Comparison of ENCODE assay signal across 34 cellular contexts in genomic region chr16:71555230-71555891, GRCh38. TPM values are rescaled to one million over a fixed set of nuclear protein-coding genes. Genes with fewer than 3 reads are reported as not detected.
A peak's percentile ranks its signal among the peaks of the same experiment; 100 is the strongest.
DNase-seq lines count a peak whose midpoint lies in the region; ATAC-seq and TF ChIP-seq lines count a peak whose summit lies in the region.
"Had no signal": no experiment of that assay in that cellular context is flagged by ENCODE, and none has a peak within 500 bp of the region (broad histone marks: within the 10 kb centered on the region; RNA-seq: fewer than 3 reads in every experiment).

No MANE protein-coding gene starts in this region.

- H3K36me3 Mint-ChIP-seq in MCF 10A (ENCODE audit: insufficient read depth, unreplicated experiment), result no peaks in the 10 kb centered on the region
- H3K36me3 Mint-ChIP-seq: activated naive CD4-positive, alpha-beta T cell treated with anti-CD3 and anti-CD28 coated beads, Interleukin-2, amount 10 ng/mL, durations not matched to agents 7 days and 5 days; mesothelial cell of epicardium had no signal

- H3K4me3 ChIP-seq in breast epithelium (no peak overlapping the region), cardiac fibroblast (replicated peaks in 1 of 2; ENCODE audit: low read depth in 2 of 2, low read length in 2 of 2) (no peak overlapping the region), right lobe of liver (no peak overlapping the region), heart left ventricle (no peak overlapping the region)
- H3K4me3 ChIP-seq: PC-9, prostate gland, transverse colon had no signal

- BruUV-seq in MCF 10A (replicated peaks; lab: Mats Ljungman, UMichigan), result no TSS peak

- no peak overlapping the region for H3K27ac Mint-ChIP-seq in MCF 10A (ENCODE audit: low read depth, unreplicated experiment)
- H3K27ac Mint-ChIP-seq: activated CD8-positive, alpha-beta T cell treated with anti-CD3 and anti-CD28 coated beads for 36 hours; activated naive CD4-positive, alpha-beta T cell treated with anti-CD3 and anti-CD28 coated beads, Interleukin-2, amount 10 ng/mL, durations not matched to agents 7 days and 5 days; mesothelial cell of epicardium; naive thymus-derived CD4-positive, alpha-beta T cell; T-helper 2 cell treated with Interferon-gamma antibody and Interleukin-4, amounts not matched to agents 5 μg/mL and 100 μg/mL, for 36 hours had no signal

- H3K27ac ChIP-seq in breast epithelium (no peak overlapping the region), right lobe of liver (peak overlapping the region in 2 of 3 donors; percentile 64 to 72), heart left ventricle (no peak overlapping the region)
- H3K27ac ChIP-seq: brain microvascular endothelial cell, C4-2B, HL-60, PC-9, prostate gland, transverse colon had no signal

- H3K27me3 ChIP-seq in breast epithelium (no peaks in the 10 kb centered on the region), right lobe of liver (no peaks in the 10 kb centered on the region), heart left ventricle (no peaks in the 10 kb centered on the region)
- H3K27me3 ChIP-seq: brain microvascular endothelial cell, transverse colon had no signal

- POLR2A ChIA-PET in MCF 10A (lab: Yijun Ruan, JAX), result interaction anchor here (1.2 to 1.4 kb wide), 2 partner anchors 10 to 21 kb away, joined by 6 to 9 read pairs; no protein-coding TSS in a partner anchor

- H3K9me3 Mint-ChIP-seq in MCF 10A (ENCODE audit: unreplicated experiment), result no peaks in the 10 kb centered on the region
- H3K9me3 Mint-ChIP-seq: activated CD8-positive, alpha-beta T cell treated with anti-CD3 and anti-CD28 coated beads for 36 hours; activated naive CD4-positive, alpha-beta T cell treated with anti-CD3 and anti-CD28 coated beads, Interleukin-2, amount 10 ng/mL, durations not matched to agents 7 days and 5 days; mesothelial cell of epicardium; naive thymus-derived CD4-positive, alpha-beta T cell; T-helper 2 cell treated with Interferon-gamma antibody and Interleukin-4, amounts not matched to agents 5 μg/mL and 100 μg/mL, for 36 hours had no signal

- CTCF ChIA-PET in MCF 10A (lab: Yijun Ruan, JAX), result interaction anchor here (0.6 to 2.0 kb wide), 8 partner anchors 12 to 778 kb away, joined by 3 to 11 read pairs (median 4); no protein-coding TSS in a partner anchor

- no peaks in the 10 kb centered on the region for H3K9me3 ChIP-seq in breast epithelium
- H3K9me3 ChIP-seq in right lobe of liver, result no peaks in the 10 kb centered on the region
- peaks cover 0 to 1% (median 0%) of the 10 kb centered on the region in 12 donors for H3K9me3 ChIP-seq in heart left ventricle
- H3K9me3 ChIP-seq: prostate gland, transverse colon had no signal

- whole genome bisulfite sequencing in right lobe of liver (ENCODE audit: insufficient coverage, low coverage, low lambda C conversion rate, missing lambda C conversion rate), result 35% methylated on average over 1 of the region's 1 CpG
- 65 to 79% (median 71%) methylated on average over 1 of the region's 1 CpG for WGBS in heart left ventricle, 4 donors

- ATAC-seq in right lobe of liver, result peak; percentile 81 to 88 (median 84)
- no peak for ATAC-seq in heart left ventricle
- ATAC-seq in GM21786 (IDR thresholded peaks at IDR 0.05; ENCODE audit: unreplicated experiment), result no peak
- ATAC-seq: activated CD8-positive, alpha-beta T cell treated with anti-CD3 and anti-CD28 coated beads for 36 hours; naive thymus-derived CD4-positive, alpha-beta T cell; Right ventricle myocardium inferior; sciatic nerve had no signal

- no peak overlapping the region for H3K4me3 Mint-ChIP-seq in MCF 10A (ENCODE audit: unreplicated experiment)
- H3K4me3 Mint-ChIP-seq: activated CD8-positive, alpha-beta T cell treated with anti-CD3 and anti-CD28 coated beads for 36 hours; activated naive CD4-positive, alpha-beta T cell treated with anti-CD3 and anti-CD28 coated beads, Interleukin-2, amount 10 ng/mL, durations not matched to agents 7 days and 5 days; mesothelial cell of epicardium; naive thymus-derived CD4-positive, alpha-beta T cell; T-helper 2 cell treated with Interferon-gamma antibody and Interleukin-4, amounts not matched to agents 5 μg/mL and 100 μg/mL, for 36 hours had no signal

- DNase-seq in MCF 10A (ENCODE audit: unreplicated experiment) (peak; percentile 42), breast epithelium (ENCODE audit: low spot score in 2 of 2) (no peak), cardiac fibroblast (ENCODE audit: low read depth in 2 of 2) (peak; percentile 8 to 48), right lobe of liver (no peak), heart left ventricle (no peak), NCI-H345 (lab: John Stamatoyannopoulos, UW) (no peak)
- DNase-seq in activated CD8-positive, alpha-beta memory T cell treated with anti-CD3 and anti-CD28 coated beads, Interleukin-2, amount 50 U/mL, for 48 hours, result no peak
- DNase-seq: activated CD8-positive, alpha-beta T cell treated with anti-CD3 and anti-CD28 coated beads for 36 hours; activated naive CD4-positive, alpha-beta T cell treated with anti-CD3 and anti-CD28 coated beads, Interleukin-2, amount 10 ng/mL, durations not matched to agents 7 days and 5 days; amniotic stem cell; brain microvascular endothelial cell; COR-L47; DMS53; HCEC 1CT; hypothalamus; naive thymus-derived CD4-positive, alpha-beta T cell; NCI-H1048; NCI-H1694 treated with DMSO at 0.1 percent for 48 hours; NK-92 treated with Interleukin-12 subunit alpha and Interleukin-12 subunit beta, amount 100 ng/mL, for 24 hours; nucleus accumbens; stimulated activated CD4-positive, alpha-beta T cell treated with anti-CD3 and anti-CD28 coated beads, Interleukin-4, amount 100 ng/mL, for 1 hour; transverse colon had no signal

- intact Hi-C loops in MCF 10A (cut with micrococcal nuclease), result no loop called here
- intact Hi-C loops in breast epithelium (cut with DNase I; ENCODE audit: low total_unique reads), result no loop called here
- intact Hi-C loops in right lobe of liver (cut with DNase I), result no loop called here
- intact Hi-C loops in heart left ventricle (cut with DNase I), result no loop called here

- TF ChIP-seq CTCF in MCF 10A (IDR thresholded peaks at IDR 0.05; ENCODE audit: unreplicated experiment) (no peak), breast epithelium (IDR thresholded peaks at IDR 0.05) (no peak), cardiac fibroblast (IDR thresholded peaks at IDR 0.05; ENCODE audit: low read depth, low read length) (no peak), right lobe of liver (IDR thresholded peaks at IDR 0.05) (no peak), heart left ventricle (IDR thresholded peaks at IDR 0.05) (no peak)

- TF ChIP-seq POLR2A in breast epithelium (IDR thresholded peaks at IDR 0.05) (no peak), right lobe of liver (IDR thresholded peaks at IDR 0.05) (no peak), heart left ventricle (IDR thresholded peaks at IDR 0.05) (no peak)

- H3K4me1 Mint-ChIP-seq in MCF 10A (ENCODE audit: insufficient read depth, unreplicated experiment), result peaks cover 11% of the 10 kb centered on the region
- H3K4me1 Mint-ChIP-seq: activated naive CD4-positive, alpha-beta T cell treated with anti-CD3 and anti-CD28 coated beads, Interleukin-2, amount 10 ng/mL, durations not matched to agents 7 days and 5 days; mesothelial cell of epicardium had no signal

- no peaks in the 10 kb centered on the region for H3K4me1 ChIP-seq in breast epithelium
- H3K4me1 ChIP-seq in right lobe of liver, result peaks cover 0 to 31% (median 4%) of the 10 kb centered on the region in 4 donors
- no peaks in the 10 kb centered on the region for H3K4me1 ChIP-seq in heart left ventricle
- H3K4me1 ChIP-seq: prostate gland, transverse colon had no signal

- peaks cover 54% of the 10 kb centered on the region for H3K27me3 Mint-ChIP-seq in MCF 10A (ENCODE audit: insufficient read depth, unreplicated experiment)

- H3K36me3 ChIP-seq in breast epithelium (no peaks in the 10 kb centered on the region), right lobe of liver (no peaks in the 10 kb centered on the region), heart left ventricle (no peaks in the 10 kb centered on the region)
- H3K36me3 ChIP-seq: brain microvascular endothelial cell, prostate gland, transverse colon had no signal

RNA-seq across cellular contexts. Expression of gene TAT, which starts 21.5 kb away (rescaled TPM):
- total RNA-seq in MCF 10A (2022) (not detected in 2 replicates), breast epithelium (100 to 1,000 TPM in 2 of 3 donors, 1 to 10 TPM in 1; 5.1 to 566 (median 212) TPM), right lobe of liver (1,000 to 10,000 TPM in 5 of 6 experiments, 100 to 1,000 TPM in 1; 109 to 3,026 (median 1,168) TPM), heart left ventricle (under 1 TPM in 2 of 9 donors, not detected in 7; 0.05 to 0.50 TPM)
- polyA plus RNA-seq in heart left ventricle, result not detected
- total RNA-seq: A172; activated CD8-positive, alpha-beta T cell treated with anti-CD3 and anti-CD28 coated beads for 36 hours; endothelial cell of umbilical vein; G401; mesothelial cell of epicardium; naive thymus-derived CD4-positive, alpha-beta T cell; Right ventricle myocardium inferior had no signal
- polyA plus RNA-seq: endothelial cell of umbilical vein had no signal

RNA-seq across cellular contexts. Expression of gene CHST4, which starts 29.1 kb away (rescaled TPM):
- total RNA-seq in MCF 10A (2022), result 0.14 TPM in 1 of 2 replicates, not detected in the other
- total RNA-seq in breast epithelium, result 1 to 10 TPM in 1 of 3 donors, under 1 TPM in 2; 0.59 to 1.3 (median 0.66) TPM
- 1 to 10 TPM; 2.0 to 6.5 (median 3.1) TPM for total RNA-seq in right lobe of liver
- under 1 TPM in 1 of 9 donors, not detected in 8; 0.57 TPM for total RNA-seq in heart left ventricle
- polyA plus RNA-seq in heart left ventricle, result not detected
- total RNA-seq: endothelial cell of umbilical vein; G401; mesothelial cell of epicardium; naive thymus-derived CD4-positive, alpha-beta T cell; Right ventricle myocardium inferior; sciatic nerve; transverse colon had no signal
- polyA plus RNA-seq: endothelial cell of umbilical vein; naive thymus-derived CD4-positive, alpha-beta T cell had no signal

Comparison
In these comparisons a context has a peak if more than half of its experiments do, and no peak if none do; other contexts are left out.
1. DNase-seq: peak in MCF 10A (single experiment) and cardiac fibroblast (2 of 2); none in breast epithelium (0 of 2), right lobe of liver (0 of 3), heart left ventricle (0 of 5), activated CD8-positive, alpha-beta memory T cell treated with anti-CD3 and anti-CD28 coated beads, Interleukin-2, amount 50 U/mL, for 48 hours (single experiment) and NCI-H345 (single experiment).
2. H3K27ac ChIP-seq: peak in right lobe of liver (2 of 3); none in breast epithelium (0 of 2) and heart left ventricle (0 of 12).
3. ATAC-seq: peak in right lobe of liver (4 of 4); none in heart left ventricle (0 of 4) and GM21786 (single experiment).